8 cellular contexts compared by ENCODE assay signal in genomic region chr11:65540290-65541092, GRCh38. TPM values are rescaled to one million over a fixed set of nuclear protein-coding genes. Genes with fewer than 3 reads are reported as not detected.
DNase-seq lines count a peak whose midpoint lies in the region; ATAC-seq and TF ChIP-seq lines count a peak whose summit lies in the region.

No MANE protein-coding gene starts in this region.

- peak overlapping the region; percentile 89 for H3K27ac ChIP-seq in BLaER1
- no peak overlapping the region for H3K27ac ChIP-seq in endodermal cell (ENCODE audit: low read depth, low read length)

- peaks cover 77% of the 10 kb centered on the region for H3K4me1 ChIP-seq in BLaER1
- H3K4me1 ChIP-seq in endodermal cell (ENCODE audit: control insufficient read depth, insufficient read depth, low read length): no peaks in the 10 kb centered on the region

- no peaks in the 10 kb centered on the region for H3K4me1 Mint-ChIP-seq in endodermal cell

- no peaks in the 10 kb centered on the region for H3K9me3 Mint-ChIP-seq in endodermal cell

- peak; percentile 82 to 88 for DNase-seq in NOMO-1 (lab: John Stamatoyannopoulos, UW; ENCODE audit: unreplicated experiment in 2 of 2)
- DNase-seq in activated CD8-positive, alpha-beta memory T cell treated with anti-CD3 and anti-CD28 coated beads, Interleukin-2, amount 50 U/mL, for 1 hour (ENCODE audit: extremely low read depth): peak; percentile 61
- DNase-seq in endodermal cell: peak; percentile 99
- DNase-seq in midbrain (lab: John Stamatoyannopoulos, UW): peak; percentile 89
- DNase-seq in stimulated activated CD8-positive, alpha-beta memory T cell treated with anti-CD3 and anti-CD28 coated beads, Interleukin-2, amount 100 ng/mL, for 1 hour (ENCODE audit: low read depth in 2 of 2): peak; percentile 64 to 78

- ATAC-seq in GM19043 (IDR thresholded peaks at IDR 0.05; ENCODE audit: low read depth, unreplicated experiment) (peak; percentile 72), HG03280 (IDR thresholded peaks at IDR 0.05; ENCODE audit: unreplicated experiment) (peak; percentile 69)

- peak overlapping the region; percentile 100 for H3K4me2 ChIP-seq in BLaER1

- H3K4me3 ChIP-seq in BLaER1 (peak overlapping the region; percentile 70), endodermal cell (ENCODE audit: low read length) (peak overlapping the region; percentile 72)

- TF ChIP-seq CTCF in endodermal cell (conservative IDR thresholded peaks at IDR 0.05): peak; percentile 97

- H3K4me3 Mint-ChIP-seq in endodermal cell: peak overlapping the region; percentile 53

- H3K9ac ChIP-seq in BLaER1 (peak overlapping the region; percentile 80), endodermal cell (ENCODE audit: extremely low read depth, low read length, poor library complexity, severe bottlenecking) (no peak overlapping the region)

- WGBS in endodermal cell (ENCODE audit: insufficient coverage in 1 of 2, insufficient read length in 1 of 2), 2 experiments: 3 to 5% methylated on average over 20 to 78 of the region's 78 CpGs

- H3K36me3 Mint-ChIP-seq in endodermal cell (ENCODE audit: low read depth): peaks cover 23% of the 10 kb centered on the region

- H3K27me3 ChIP-seq in BLaER1: no peaks in the 10 kb centered on the region
- H3K27me3 ChIP-seq in endodermal cell (ENCODE audit: control insufficient read depth, insufficient read depth, low read length, poor library complexity, severe bottlenecking): peaks cover 67% of the 10 kb centered on the region

- no peaks in the 10 kb centered on the region for H3K9me3 ChIP-seq in BLaER1
- H3K9me3 ChIP-seq in endodermal cell (ENCODE audit: control insufficient read depth, low read length): no peaks in the 10 kb centered on the region

- peaks cover 69% of the 10 kb centered on the region for H3K27me3 Mint-ChIP-seq in endodermal cell (ENCODE audit: insufficient read depth)

- H4K20me1 ChIP-seq in BLaER1: peaks cover 38% of the 10 kb centered on the region

- peaks cover 34% of the 10 kb centered on the region for H3K36me3 ChIP-seq in BLaER1
- H3K36me3 ChIP-seq in endodermal cell (ENCODE audit: control insufficient read depth, insufficient read depth, low read length): peaks cover 14% of the 10 kb centered on the region

- H3K27ac Mint-ChIP-seq in endodermal cell: peak overlapping the region; percentile 58

RNA-seq across cellular contexts. Expression of gene SCYL1, which starts 15.6 kb away (rescaled TPM):
- total RNA-seq in endodermal cell: 10 to 100 TPM; 62.9 to 67.4 TPM
- polyA plus RNA-seq in endodermal cell (2013, experiment 1 of 2): 54.0 TPM
- 51.0 TPM for polyA plus RNA-seq in endodermal cell (2013, experiment 2 of 2)

RNA-seq across cellular contexts. Expression of gene LTBP3, which starts 17.7 kb away (rescaled TPM):
- total RNA-seq in endodermal cell: 10 to 100 TPM; 19.7 to 24.2 TPM
- 23.3 TPM for polyA plus RNA-seq in endodermal cell (2013, experiment 1 of 2)
- 23.8 TPM for polyA plus RNA-seq in endodermal cell (2013, experiment 2 of 2)

RNA-seq across cellular contexts. Expression of gene ZNRD2, which starts 29.8 kb away (rescaled TPM):
- 10 to 100 TPM; 32.8 to 36.5 TPM for total RNA-seq in endodermal cell
- 44.3 TPM for polyA plus RNA-seq in endodermal cell (2013, experiment 1 of 2)
- polyA plus RNA-seq in endodermal cell (2013, experiment 2 of 2): 45.3 TPM

RNA-seq across cellular contexts. Expression of gene FAM89B, which starts 31.8 kb away (rescaled TPM):
- total RNA-seq in endodermal cell: 10 to 100 TPM; 23.3 to 24.9 TPM
- 52.4 TPM for polyA plus RNA-seq in endodermal cell (2013, experiment 1 of 2)
- 52.7 TPM for polyA plus RNA-seq in endodermal cell (2013, experiment 2 of 2)

RNA-seq across cellular contexts. Expression of gene EHBP1L1, which starts 35.4 kb away (rescaled TPM):
- 1 to 10 TPM; 6.2 to 9.8 TPM for total RNA-seq in endodermal cell
- polyA plus RNA-seq in endodermal cell (2013, experiment 1 of 2): 7.1 TPM
- 5.5 TPM for polyA plus RNA-seq in endodermal cell (2013, experiment 2 of 2)
